21 cellular contexts compared by ENCODE assay signal in the genomic region with DNA sequence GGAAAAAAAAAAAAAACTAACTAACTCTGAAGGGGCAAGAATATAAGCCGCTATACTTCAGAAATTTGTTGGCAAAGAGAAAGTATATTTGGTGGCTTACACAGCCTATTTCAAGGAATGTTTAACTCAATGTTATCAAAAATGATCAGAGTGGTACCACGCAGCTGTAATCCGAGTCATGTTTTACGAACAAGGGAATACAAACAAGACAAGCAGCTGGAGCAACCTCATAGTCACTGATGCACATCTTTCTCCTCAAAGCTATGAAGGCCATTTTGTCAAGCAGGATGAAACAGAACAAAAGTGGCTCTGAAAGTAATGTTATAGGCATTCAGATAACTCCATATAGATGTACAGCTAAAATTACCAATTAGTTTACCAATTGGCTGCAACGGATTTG.
A peak's percentile ranks its signal among the peaks of the same experiment; 100 is the strongest.
DNase-seq lines count a peak whose midpoint lies in the region; ATAC-seq and TF ChIP-seq lines count a peak whose summit lies in the region.
"Had no signal": no experiment of that assay in that cellular context is flagged by ENCODE, and none has a peak within 500 bp of the region (broad histone marks: within the 10 kb centered on the region; RNA-seq: fewer than 3 reads in every experiment).

No MANE protein-coding gene starts in this region.

- H3K4me3 Mint-ChIP-seq in natural killer cell = no peak overlapping the region
- H3K4me3 Mint-ChIP-seq: activated CD4-positive, alpha-beta T cell treated with anti-CD3 and anti-CD28 coated beads, Interleukin-2, amount 10 ng/mL, durations not matched to agents 7 days and 5 days; activated naive CD8-positive, alpha-beta T cell; activated T-helper 17 cell treated with anti-CD3 and anti-CD28 coated beads, Interleukin-2, amount 50 U/mL, for 72 hours; nephron; stimulated activated memory B cell treated with anti-CD40 and anti-IgM and Interleukin-4, amounts not matched to agents 10 μg/mL and 1 μg/mL and 100 μg/mL, for 72 hours; T-cell had no signal

- no peak overlapping the region for H3K27ac Mint-ChIP-seq in natural killer cell
- H3K27ac Mint-ChIP-seq: activated CD4-positive, alpha-beta T cell treated with anti-CD3 and anti-CD28 coated beads, Interleukin-2, amount 10 ng/mL, durations not matched to agents 7 days and 5 days; activated naive CD8-positive, alpha-beta T cell; activated T-helper 17 cell treated with anti-CD3 and anti-CD28 coated beads, Interleukin-2, amount 50 U/mL, for 72 hours; nephron; progenitor cell of endocrine pancreas; stimulated activated memory B cell treated with anti-CD40 and anti-IgM and Interleukin-4, amounts not matched to agents 10 μg/mL and 1 μg/mL and 100 μg/mL, for 72 hours; T-cell had no signal

- H3K27me3 Mint-ChIP-seq in natural killer cell (ENCODE audit: low read depth in 2 of 2) = no peaks in the 10 kb centered on the region
- H3K27me3 Mint-ChIP-seq: activated CD4-positive, alpha-beta T cell treated with anti-CD3 and anti-CD28 coated beads, Interleukin-2, amount 10 ng/mL, durations not matched to agents 7 days and 5 days; activated naive CD8-positive, alpha-beta T cell; activated T-helper 17 cell treated with anti-CD3 and anti-CD28 coated beads, Interleukin-2, amount 50 U/mL, for 72 hours; progenitor cell of endocrine pancreas; stimulated activated memory B cell treated with anti-CD40 and anti-IgM and Interleukin-4, amounts not matched to agents 10 μg/mL and 1 μg/mL and 100 μg/mL, for 72 hours; T-cell had no signal

- peak; percentile 58 for DNase-seq in DMS79 treated with DMSO at 0.1 percent for 48 hours (lab: John Stamatoyannopoulos, UW)
- DNase-seq in NCI-H2029 (lab: John Stamatoyannopoulos, UW) = peak; percentile 57
- DNase-seq in NCI-H69 (lab: John Stamatoyannopoulos, UW) = peak; percentile 39
- DNase-seq in kidney glomerular epithelial cell (lab: John Stamatoyannopoulos, UW) = peak; percentile 17
- DNase-seq in NCI-H774 (lab: John Stamatoyannopoulos, UW) = no peak
- no peak for DNase-seq in UCSD-AML1 (lab: John Stamatoyannopoulos, UW; ENCODE audit: unreplicated experiment)
- no peak for DNase-seq in natural killer cell
- no peak for DNase-seq in SW 1271 (lab: John Stamatoyannopoulos, UW)
- DNase-seq: activated CD4-positive, alpha-beta T cell treated with anti-CD3 and anti-CD28 coated beads, Interleukin-2, amount 10 ng/mL, durations not matched to agents 7 days and 5 days; DND-41; effector CD8-positive, alpha-beta T cell; esophagus squamous epithelium; left colon; MG63; NCI-H226; T-cell had no signal

- intact Hi-C loops in natural killer cell (cut with micrococcal nuclease) = no loop called here

- no peaks in the 10 kb centered on the region for H3K9me3 Mint-ChIP-seq in natural killer cell
- H3K9me3 Mint-ChIP-seq: activated T-helper 17 cell treated with anti-CD3 and anti-CD28 coated beads, Interleukin-2, amount 50 U/mL, for 72 hours; nephron; stimulated activated memory B cell treated with anti-CD40 and anti-IgM and Interleukin-4, amounts not matched to agents 10 μg/mL and 1 μg/mL and 100 μg/mL, for 72 hours had no signal

- no peak for TF ChIP-seq CTCF in natural killer cell (IDR thresholded peaks at IDR 0.05)

- peaks cover 12 to 16% of the 10 kb centered on the region in 2 donors for H3K4me1 Mint-ChIP-seq in natural killer cell
- H3K4me1 Mint-ChIP-seq: nephron; stimulated activated memory B cell treated with anti-CD40 and anti-IgM and Interleukin-4, amounts not matched to agents 10 μg/mL and 1 μg/mL and 100 μg/mL, for 72 hours had no signal

- H3K36me3 Mint-ChIP-seq in natural killer cell = no peaks in the 10 kb centered on the region

- no peak for ATAC-seq in natural killer cell
- ATAC-seq: activated T-helper 17 cell treated with anti-CD3 and anti-CD28 coated beads, Interleukin-2, amount 50 U/mL, for 72 hours; left colon; stimulated activated memory B cell treated with anti-CD40 and anti-IgM and Interleukin-4, amounts not matched to agents 10 μg/mL and 1 μg/mL and 100 μg/mL, for 72 hours; T-cell had no signal

Comparison
In these comparisons a context has a peak if more than half of its experiments do, and no peak if none do; other contexts are left out.
1. DNase-seq: peak in DMS79 treated with DMSO at 0.1 percent for 48 hours (single experiment), NCI-H2029 (single experiment), NCI-H69 (single experiment) and kidney glomerular epithelial cell (single experiment); none in NCI-H774 (single experiment), UCSD-AML1 (single experiment), natural killer cell (single experiment) and SW 1271 (0 of 2).